In the genomic region with DNA sequence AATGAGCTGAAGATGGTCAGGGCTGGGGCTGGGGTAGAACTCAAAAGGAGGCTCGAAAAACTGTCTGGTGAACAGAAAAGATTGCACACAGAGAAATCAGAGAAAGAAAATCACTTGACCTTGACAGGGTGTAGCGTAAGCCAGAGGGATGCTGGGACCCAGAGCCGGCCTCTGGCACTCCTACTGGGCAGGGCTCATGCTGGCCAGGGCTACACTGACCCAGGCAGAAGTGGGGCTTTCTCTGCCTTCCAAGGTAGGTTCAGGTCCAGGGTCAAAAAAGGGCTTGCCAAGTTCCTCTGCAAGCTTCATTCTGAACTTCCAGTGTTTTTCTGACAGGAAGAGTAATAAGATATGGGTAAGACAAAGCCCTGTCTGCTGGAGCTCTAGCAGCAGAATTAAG, we compare ENCODE assay signal across 29 cellular contexts. TPM values are rescaled to one million over a fixed set of nuclear protein-coding genes. Genes with fewer than 3 reads are reported as not detected.
DNase-seq lines count a peak whose midpoint lies in the region; ATAC-seq and TF ChIP-seq lines count a peak whose summit lies in the region.
"Had no signal": no experiment of that assay in that cellular context is flagged by ENCODE, and none has a peak within 500 bp of the region (broad histone marks: within the 10 kb centered on the region; RNA-seq: fewer than 3 reads in every experiment).

No MANE protein-coding gene starts in this region.

- H2BK15ac ChIP-seq in mesenchymal stem cell (ENCODE audit: low read depth, poor library complexity, severe bottlenecking), result no peak overlapping the region

- no peak for TF ChIP-seq RAD21 in SK-N-SH (IDR thresholded peaks at IDR 0.05; ENCODE audit: low read length)

- H3K4ac ChIP-seq in mesenchymal stem cell (ENCODE audit: low read depth in 1 of 2, low read length in 2 of 2), result no peak overlapping the region

- H3K18ac ChIP-seq in mesenchymal stem cell (ENCODE audit: low read depth in 1 of 2, low read length in 2 of 2), result no peak overlapping the region

- no peak overlapping the region for H3K4me3 Mint-ChIP-seq in dendritic cell treated with granulocyte-macrophage colony-stimulating factor and Interleukin-4, amounts not matched to agents 40 ng/mL and 50 ng/mL, for 4 days
- H3K4me3 Mint-ChIP-seq in type B pancreatic cell, result no peak overlapping the region
- H3K4me3 Mint-ChIP-seq: activated CD4-positive, alpha-beta memory T cell treated with anti-CD3 and anti-CD28 coated beads for 36 hours; activated naive CD8-positive, alpha-beta T cell treated with anti-CD3 and anti-CD28 coated beads, Interleukin-2, amount 50 U/mL, for 24 hours; T-helper 17 cell had no signal

- no peak overlapping the region for H2BK120ac ChIP-seq in mesenchymal stem cell (ENCODE audit: low read depth, low read length)

- peak overlapping the region; percentile 76 for H2AK5ac ChIP-seq in mesenchymal stem cell (ENCODE audit: low read length, severe bottlenecking)

- H3K4me3 ChIP-seq in SK-N-SH (ENCODE audit: low read depth in 2 of 2, low read length in 1 of 2), result no peak overlapping the region
- no peak overlapping the region for H3K4me3 ChIP-seq in mesenchymal stem cell (ENCODE audit: insufficient read depth in 1 of 2, low read depth in 1 of 2, low read length in 2 of 2)
- H3K4me3 ChIP-seq: MG63, tibial nerve had no signal

- H3K9ac ChIP-seq in SK-N-SH, result no peak overlapping the region
- no peak overlapping the region for H3K9ac ChIP-seq in mesenchymal stem cell (ENCODE audit: low read length)

- no peak overlapping the region for H2BK12ac ChIP-seq in mesenchymal stem cell (ENCODE audit: low read length in 2 of 2)

- peak overlapping the region; percentile 25 for H3K27ac Mint-ChIP-seq in dendritic cell treated with granulocyte-macrophage colony-stimulating factor and Interleukin-4, amounts not matched to agents 40 ng/mL and 50 ng/mL, for 4 days
- peak overlapping the region; percentile 5 for H3K27ac Mint-ChIP-seq in type B pancreatic cell
- H3K27ac Mint-ChIP-seq: activated CD4-positive, alpha-beta memory T cell treated with anti-CD3 and anti-CD28 coated beads for 36 hours; activated naive CD8-positive, alpha-beta T cell treated with anti-CD3 and anti-CD28 coated beads, Interleukin-2, amount 50 U/mL, for 24 hours; progenitor cell of endocrine pancreas; T-helper 17 cell had no signal

- H4K20me1 ChIP-seq in SK-N-SH (ENCODE audit: insufficient read depth), result peaks cover 40% of the 10 kb centered on the region

- TF ChIP-seq CTCF in SK-N-SH (IDR thresholded peaks at IDR 0.05), result no peak
- TF ChIP-seq CTCF in type B pancreatic cell (conservative IDR thresholded peaks at IDR 0.05), result no peak

- intact Hi-C loops in dendritic cell treated with granulocyte-macrophage colony-stimulating factor and Interleukin-4, amounts not matched to agents 40 ng/mL and 50 ng/mL, for 4 days (cut with micrococcal nuclease), result no loop called here

- no peak overlapping the region for H3K23ac ChIP-seq in mesenchymal stem cell (ENCODE audit: low read length in 2 of 2)

- H2BK5ac ChIP-seq in mesenchymal stem cell (ENCODE audit: low read depth, low read length, poor library complexity, severe bottlenecking), result no peak overlapping the region

- ATAC-seq in SK-N-SH treated with all-trans-retinoic acid at 6 μM for 48 hours (peak; percentile 59), GM19023 (IDR thresholded peaks at IDR 0.05; ENCODE audit: unreplicated experiment) (no peak)
- ATAC-seq: activated naive CD8-positive, alpha-beta T cell treated with anti-CD3 and anti-CD28 coated beads, Interleukin-2, amount 50 U/mL, for 24 hours; PC-3; T-helper 17 cell had no signal

- H3K36me3 ChIP-seq in SK-N-SH (replicated peaks in 1 of 2; ENCODE audit: control insufficient read depth in 1 of 2, insufficient read depth in 2 of 2, low read length in 1 of 2) (peaks cover 0 to 23% of the 10 kb centered on the region in 2 experiments), mesenchymal stem cell (ENCODE audit: control insufficient read depth in 1 of 2, insufficient read depth in 2 of 2, low read depth in 1 of 2, low read length in 2 of 2) (peaks cover 3 to 10% of the 10 kb centered on the region in 2 experiments)

- peaks cover 19% of the 10 kb centered on the region for H3K79me1 ChIP-seq in mesenchymal stem cell (replicated peaks; ENCODE audit: low read length, poor library complexity, severe bottlenecking)

- H4K91ac ChIP-seq in mesenchymal stem cell (ENCODE audit: low read length), result no peak overlapping the region

- no peak overlapping the region for H2AFZ ChIP-seq in SK-N-SH (ENCODE audit: low read depth)
- no peak overlapping the region for H2AFZ ChIP-seq in mesenchymal stem cell (ENCODE audit: low read depth, low read length)

- H3K27me3 ChIP-seq in SK-N-SH (ENCODE audit: insufficient read depth) (no peaks in the 10 kb centered on the region), mesenchymal stem cell (ENCODE audit: control insufficient read depth in 1 of 2, insufficient read depth in 1 of 2, low read length in 2 of 2) (no peaks in the 10 kb centered on the region)
- H3K27me3 ChIP-seq: MG63, tibial nerve had no signal

- H3K36me3 Mint-ChIP-seq in dendritic cell treated with granulocyte-macrophage colony-stimulating factor and Interleukin-4, amounts not matched to agents 40 ng/mL and 50 ng/mL, for 4 days (ENCODE audit: low read depth), result peaks cover 30% of the 10 kb centered on the region
- H3K36me3 Mint-ChIP-seq in type B pancreatic cell, result peaks cover 5% of the 10 kb centered on the region
- H3K36me3 Mint-ChIP-seq: activated CD4-positive, alpha-beta memory T cell treated with anti-CD3 and anti-CD28 coated beads for 36 hours had no signal

- POLR2A ChIA-PET in SK-N-SH (lab: Yijun Ruan, JAX), result no interaction called here

- 64% methylated on average over 3 of the region's 3 CpGs for whole genome bisulfite sequencing in SK-N-SH (ENCODE audit: low lambda C conversion rate)
- WGBS in mesenchymal stem cell, result over 99% methylated on average over 3 of the region's 3 CpGs

- CTCF ChIA-PET in SK-N-SH (lab: Yijun Ruan, JAX), result no interaction called here

- DNase-seq in SK-N-SH (no peak), mesenchymal stem cell (no peak), type B pancreatic cell (ENCODE audit: extremely low spot score, unreplicated experiment) (no peak), NCI-H69 (lab: John Stamatoyannopoulos, UW) (no peak), NCI-H2227 (lab: John Stamatoyannopoulos, UW; ENCODE audit: unreplicated experiment) (no peak)
- DNase-seq: 8988T; activated CD4-positive, alpha-beta memory T cell treated with anti-CD3 and anti-CD28 coated beads for 36 hours; activated CD4-positive, CD25-positive, alpha-beta regulatory T cell treated with anti-CD3 and anti-CD28 coated beads, Interleukin-2, amount 50 U/mL, for 72 hours; activated naive CD4-positive, alpha-beta T cell; activated naive CD8-positive, alpha-beta T cell treated with anti-CD3 and anti-CD28 coated beads, Interleukin-2, amount 50 U/mL, for 24 hours; cerebellar nuclear complex; DMS79 treated with DMSO at 0.1 percent for 48 hours; GDM1; hippocampal formation; KBM-7; left cardiac atrium; MG63; NCI-H1105 treated with DMSO at 0.1 percent for 48 hours; NCI-H1930; NCI-H524; PC-3; stimulated activated CD4-positive, alpha-beta T cell treated with anti-CD3 and anti-CD28 coated beads, Interleukin-4, amount 100 ng/mL, for 1 hour; T-helper 17 cell had no signal

- H3F3A ChIP-seq in SK-N-SH (replicated peaks; ENCODE audit: insufficient read depth), result peaks cover 3% of the 10 kb centered on the region

- peaks cover 8% of the 10 kb centered on the region for H3K9me3 Mint-ChIP-seq in dendritic cell treated with granulocyte-macrophage colony-stimulating factor and Interleukin-4, amounts not matched to agents 40 ng/mL and 50 ng/mL, for 4 days
- no peaks in the 10 kb centered on the region for H3K9me3 Mint-ChIP-seq in type B pancreatic cell
- H3K9me3 Mint-ChIP-seq: activated naive CD8-positive, alpha-beta T cell treated with anti-CD3 and anti-CD28 coated beads, Interleukin-2, amount 50 U/mL, for 24 hours had no signal

- H3K4me1 ChIP-seq in SK-N-SH (ENCODE audit: control insufficient read depth in 1 of 2, insufficient read depth in 2 of 2, low read depth in 1 of 2, low read length in 1 of 2), result no peaks in the 10 kb centered on the region; a peak in 1 of 4 replicates
- peaks cover 28% of the 10 kb centered on the region for H3K4me1 ChIP-seq in mesenchymal stem cell (ENCODE audit: control insufficient read depth, insufficient read depth, low read depth, low read length)

- H3K9me3 ChIP-seq in SK-N-SH, result no peaks in the 10 kb centered on the region
- H3K9me3 ChIP-seq in mesenchymal stem cell (ENCODE audit: control insufficient read depth, low read length), result no peaks in the 10 kb centered on the region

- H3K27ac ChIP-seq in SK-N-SH (ENCODE audit: low read depth in 2 of 2, low read length in 1 of 2) (peak overlapping the region in 1 of 2 experiments; percentile 20; a peak in 1 of 4 replicates), mesenchymal stem cell (ENCODE audit: low read length, poor library complexity, severe bottlenecking) (no peak overlapping the region)
- H3K27ac ChIP-seq: C4-2B had no signal

- H3K9me2 ChIP-seq in SK-N-SH, result no peaks in the 10 kb centered on the region

- H3K27me3 Mint-ChIP-seq in dendritic cell treated with granulocyte-macrophage colony-stimulating factor and Interleukin-4, amounts not matched to agents 40 ng/mL and 50 ng/mL, for 4 days, result no peaks in the 10 kb centered on the region
- H3K27me3 Mint-ChIP-seq in type B pancreatic cell, result no peaks in the 10 kb centered on the region
- H3K27me3 Mint-ChIP-seq: activated CD4-positive, alpha-beta memory T cell treated with anti-CD3 and anti-CD28 coated beads for 36 hours; activated naive CD8-positive, alpha-beta T cell treated with anti-CD3 and anti-CD28 coated beads, Interleukin-2, amount 50 U/mL, for 24 hours; progenitor cell of endocrine pancreas; T-helper 17 cell had no signal

- H3K4me1 Mint-ChIP-seq in dendritic cell treated with granulocyte-macrophage colony-stimulating factor and Interleukin-4, amounts not matched to agents 40 ng/mL and 50 ng/mL, for 4 days (ENCODE audit: low read depth), result peaks cover 22% of the 10 kb centered on the region
- H3K4me1 Mint-ChIP-seq in type B pancreatic cell (ENCODE audit: unreplicated experiment), result peaks cover 19% of the 10 kb centered on the region
- H3K4me1 Mint-ChIP-seq: activated naive CD8-positive, alpha-beta T cell treated with anti-CD3 and anti-CD28 coated beads, Interleukin-2, amount 50 U/mL, for 24 hours had no signal

- H3K14ac ChIP-seq in mesenchymal stem cell (ENCODE audit: low read length in 2 of 2), result no peak overlapping the region

- no peak overlapping the region for H4K8ac ChIP-seq in mesenchymal stem cell (ENCODE audit: low read length)

- peaks cover 97% of the 10 kb centered on the region for H3K79me2 ChIP-seq in SK-N-SH (ENCODE audit: insufficient read depth)

- TF ChIP-seq EP300 in SK-N-SH (IDR thresholded peaks at IDR 0.05; ENCODE audit: borderline replicate concordance in 1 of 2, low read depth in 1 of 2, low read length in 1 of 2), result no peak

- H3K4me2 ChIP-seq in SK-N-SH (no peak overlapping the region), mesenchymal stem cell (ENCODE audit: low read length, poor library complexity, severe bottlenecking) (no peak overlapping the region)

RNA-seq across cellular contexts. Expression of a gene that starts 56.2 kb away (rescaled TPM):
- 19.6 and 19.7 TPM in 2 replicates for polyA plus RNA-seq in SK-N-SH (2012; rRNA removed)
- polyA plus RNA-seq in SK-N-SH (2012; cell fraction: cytosol; rRNA removed), result 23.5 and 24.6 TPM in 2 replicates
- 39.0 and 45.8 TPM in 2 replicates for polyA plus RNA-seq in SK-N-SH (2012; cell fraction: nucleus; rRNA removed)
- 23.0 TPM for polyA plus RNA-seq in mesenchymal stem cell (2013, experiment 1 of 2)
- 23.1 TPM for polyA plus RNA-seq in mesenchymal stem cell (2013, experiment 2 of 2)
- total RNA-seq in type B pancreatic cell (ENCODE audit: low replicate concordance), result 14.6 and 17.8 TPM in 2 replicates
